1 cellular context compared by ENCODE assay signal in the genomic region with DNA sequence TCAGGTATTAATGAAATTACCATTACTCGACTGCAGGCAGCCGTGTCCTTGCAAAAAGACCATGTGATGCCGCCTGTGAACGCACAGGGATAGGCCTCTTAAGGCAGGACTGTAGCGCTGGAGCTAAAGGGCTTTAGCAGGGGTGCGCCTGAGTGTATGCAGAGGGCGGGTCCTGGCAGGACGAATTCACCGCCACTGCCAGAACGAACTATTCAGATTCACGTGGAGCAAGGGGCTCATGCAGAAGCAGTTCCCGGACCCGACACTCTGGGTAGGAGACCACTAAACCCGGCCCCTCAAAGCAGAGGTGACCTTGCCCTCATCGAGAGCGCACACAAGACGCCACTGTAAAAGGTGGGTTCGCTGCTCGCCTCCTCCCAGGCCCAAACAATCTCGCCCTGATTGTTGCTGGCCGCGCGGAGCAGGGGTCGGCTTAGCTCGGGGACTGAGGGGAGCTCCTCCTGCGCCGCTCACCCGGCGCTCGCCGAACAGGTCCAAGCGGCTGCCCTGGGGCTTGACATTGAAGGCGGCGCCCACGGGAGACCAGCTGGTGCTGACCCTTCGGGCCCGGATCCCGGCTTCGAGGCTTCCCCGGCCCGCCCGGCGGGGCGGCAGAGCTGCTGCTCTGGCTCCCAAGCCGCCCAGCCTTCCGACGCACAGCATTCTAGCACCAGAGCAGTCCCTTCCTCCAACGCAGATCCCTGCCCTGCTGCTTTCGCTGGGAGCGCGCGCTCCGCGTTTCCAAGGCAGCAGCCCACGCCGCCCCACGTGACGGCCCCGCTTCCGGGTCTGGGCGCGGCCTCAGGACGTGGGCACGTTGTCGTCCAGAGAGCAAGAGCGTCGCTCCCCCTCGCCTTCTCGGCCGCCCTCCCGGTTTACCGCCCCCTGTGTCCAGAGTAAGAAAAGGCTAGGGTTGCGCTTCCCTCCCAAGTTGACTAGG.
TF ChIP-seq lines count a peak whose summit lies in the region.

Gene MIPEP, minus strand, starts transcription at position 743 of the 940 bp plus-strand sequence. Its CDS starts 80 bp downstream, at position 663.

TF ChIP-seq in HCT116, 20 proteins besides CTCF, POLR2A, EP300 and RAD21 (continued from another document):
- TF ChIP-seq REST (IDR thresholded peaks at IDR 0.05; ENCODE audit: low read depth): no peak
- no peak for TF ChIP-seq ATF3 (IDR thresholded peaks at IDR 0.05)
- TF ChIP-seq POLR2AphosphoS5 (IDR thresholded peaks at IDR 0.05; ENCODE audit: low read depth, low read length): peak; percentile 57
- TF ChIP-seq ELF1 (IDR thresholded peaks at IDR 0.05; ENCODE audit: borderline replicate concordance, low read depth): peak; percentile 98
- TF ChIP-seq CEBPB (IDR thresholded peaks at IDR 0.05; ENCODE audit: low read depth): no peak
- TF ChIP-seq ZFX (IDR thresholded peaks at IDR 0.05): peak; percentile 49; the same call in 1 of the 2 replicates
- no peak for TF ChIP-seq FOSL1 (IDR thresholded peaks at IDR 0.05; ENCODE audit: low read depth)
- peak; percentile 97 for TF ChIP-seq SIN3A (IDR thresholded peaks at IDR 0.05; ENCODE audit: low read depth)
- TF ChIP-seq TCF7L2 (IDR thresholded peaks at IDR 0.05; ENCODE audit: borderline replicate concordance, extremely low read depth, insufficient read depth, insufficient read length): peak; percentile 43
- TF ChIP-seq JUND (IDR thresholded peaks at IDR 0.05): no peak
- TF ChIP-seq EGR1 (IDR thresholded peaks at IDR 0.05; ENCODE audit: low read depth): peak; percentile 84
TF ChIP-seq in HCT116: peak in this region for 9.
